8 cellular contexts compared by ENCODE assay signal in genomic region chr2:111121028-111121872, GRCh38. TPM values are rescaled to one million over a fixed set of nuclear protein-coding genes. Genes with fewer than 3 reads are reported as not detected.
A peak's percentile ranks its signal among the peaks of the same experiment; 100 is the strongest.
DNase-seq lines count a peak whose midpoint lies in the region; ATAC-seq and TF ChIP-seq lines count a peak whose summit lies in the region.

No MANE protein-coding gene starts in this region.

- no peak for TF ChIP-seq POLR2A in heart left ventricle (IDR thresholded peaks at IDR 0.05)

- H3K36me3 Mint-ChIP-seq in activated naive CD4-positive, alpha-beta T cell treated with anti-CD3 and anti-CD28 coated beads for 36 hours (ENCODE audit: low read depth), result peaks cover 25% of the 10 kb centered on the region

- peak overlapping the region; percentile 44 for H3K27ac Mint-ChIP-seq in activated naive CD4-positive, alpha-beta T cell treated with anti-CD3 and anti-CD28 coated beads for 36 hours

- H3K9me3 Mint-ChIP-seq in activated naive CD4-positive, alpha-beta T cell treated with anti-CD3 and anti-CD28 coated beads for 36 hours, result no peaks in the 10 kb centered on the region

- DNase-seq in D341Med (ENCODE audit: low spot score) (peak; percentile 53), OCI-M1 (lab: John Stamatoyannopoulos, UW) (peak; percentile 70), heart left ventricle (peak; percentile 37 to 78 (median 56)), psoas muscle (peak; percentile 58 to 72)
- DNase-seq in activated naive CD4-positive, alpha-beta T cell treated with anti-CD3 and anti-CD28 coated beads for 36 hours, result peak; percentile 68

- H3K27me3 ChIP-seq in heart left ventricle, result peaks cover 0 to 38% (median 0%) of the 10 kb centered on the region in 9 donors
- no peaks in the 10 kb centered on the region for H3K27me3 ChIP-seq in psoas muscle (ENCODE audit: insufficient read depth in 3 of 3, low read length in 2 of 3)

- TF ChIP-seq CTCF in heart left ventricle (IDR thresholded peaks at IDR 0.05), result no peak
- no peak for TF ChIP-seq CTCF in psoas muscle (IDR thresholded peaks at IDR 0.05)

- peaks cover 22% of the 10 kb centered on the region for H3K27me3 Mint-ChIP-seq in activated naive CD4-positive, alpha-beta T cell treated with anti-CD3 and anti-CD28 coated beads for 36 hours (ENCODE audit: low read depth)

- 0 to 1% (median 0%) methylated on average over 5 to 83 of the region's 83 CpGs for WGBS in heart left ventricle, 4 donors
- 0% methylated on average over 68 to 83 of the region's 83 CpGs for WGBS in psoas muscle, 3 donors

- H3K9me3 ChIP-seq in heart left ventricle (no peaks in the 10 kb centered on the region), psoas muscle (no peaks in the 10 kb centered on the region)

- peak overlapping the region; percentile 83 for H3K4me3 Mint-ChIP-seq in activated naive CD4-positive, alpha-beta T cell treated with anti-CD3 and anti-CD28 coated beads for 36 hours

- intact Hi-C loops in activated naive CD4-positive, alpha-beta T cell treated with anti-CD3 and anti-CD28 coated beads for 36 hours (cut with micrococcal nuclease), result loop anchor here (2.0 to 5.0 kb wide), 2 partner anchors 444 to 934 kb away; partner anchors contain the start of genes BUB1 and TMEM87B
- intact Hi-C loops in heart left ventricle (cut with DNase I), result loop anchor here in 4 of 10 donors (2.0 to 5.0 kb wide), 2 partner anchors 20 to 41 kb away; no protein-coding TSS in a partner anchor
- intact Hi-C loops in psoas muscle (cut with DNase I), result loop anchor here in 1 of 2 donors (10.0 kb wide), 1 partner anchor 306 kb away; no protein-coding TSS in a partner anchor

- H3K4me1 ChIP-seq in heart left ventricle (peaks cover 4 to 67% (median 52%) of the 10 kb centered on the region in 12 donors), psoas muscle (peaks cover 22% of the 10 kb centered on the region)

- peaks cover 0 to 26% (median 25%) of the 10 kb centered on the region in 9 donors for H3K36me3 ChIP-seq in heart left ventricle
- peaks cover 0 to 26% of the 10 kb centered on the region in 2 donors for H3K36me3 ChIP-seq in psoas muscle (ENCODE audit: insufficient read depth in 1 of 2, low read depth in 1 of 2)

- CTCF ChIA-PET in activated naive CD4-positive, alpha-beta T cell treated with anti-CD3 and anti-CD28 coated beads for 36 hours (lab: Charles Lee), result interaction anchor here (1.4 kb wide), 1 partner anchor 51 kb away, joined by 5 read pairs; no protein-coding TSS in a partner anchor

- peaks cover 51% of the 10 kb centered on the region for H3K4me1 Mint-ChIP-seq in activated naive CD4-positive, alpha-beta T cell treated with anti-CD3 and anti-CD28 coated beads for 36 hours (ENCODE audit: low read depth)

- H3K27ac ChIP-seq in heart left ventricle, result peak overlapping the region in 11 of 12 donors; percentile 62 to 93 (median 80)
- H3K27ac ChIP-seq in psoas muscle, result peak overlapping the region; percentile 93

- H3K4me3 ChIP-seq in heart left ventricle (peak overlapping the region; percentile 64 to 98 (median 84)), psoas muscle (peak overlapping the region; percentile 84)

- ATAC-seq in HG03066 (IDR thresholded peaks at IDR 0.05; ENCODE audit: low read depth, unreplicated experiment), result peak; percentile 1
- ATAC-seq in heart left ventricle, result peak in 1 of 4 donors; percentile 11
- peak; percentile 8 to 38 (median 22) for ATAC-seq in psoas muscle
- ATAC-seq in GM21619 (IDR thresholded peaks at IDR 0.05; ENCODE audit: unreplicated experiment), result no peak
- ATAC-seq in GM21515 (IDR thresholded peaks at IDR 0.05; ENCODE audit: unreplicated experiment), result no peak

RNA-seq across cellular contexts. Expression of gene BCL2L11, which starts 0.5 kb away (rescaled TPM):
- 10 to 100 TPM; 11.5 to 12.8 TPM for total RNA-seq in activated naive CD4-positive, alpha-beta T cell treated with anti-CD3 and anti-CD28 coated beads for 36 hours
- total RNA-seq in heart left ventricle (10 to 100 TPM in 3 of 9 donors, 1 to 10 TPM in 6; 4.9 to 16.2 (median 7.3) TPM), psoas muscle (10 to 100 TPM in 2 of 4 donors, 1 to 10 TPM in 2; 8.2 to 25.4 (median 11.7) TPM)
- polyA plus RNA-seq in heart left ventricle (1 to 10 TPM; 1.9 to 3.5 TPM), psoas muscle (1 to 10 TPM; 2.5 to 7.4 (median 4.6) TPM)

Comparison
In these comparisons a context has a peak if more than half of its experiments do, and no peak if none do; other contexts are left out.
1. ATAC-seq: peak in HG03066 (single experiment) and psoas muscle (4 of 4); none in GM21619 (single experiment) and GM21515 (single experiment).
2. Peak in every context shown above with its lines, with median percentiles within 50 percentile points of each other: DNase-seq.